Comparison of ENCODE assay signal across 8 cellular contexts in genomic region chr4:152106113-152106763, GRCh38.
A peak's percentile ranks its signal among the peaks of the same experiment; 100 is the strongest.
DNase-seq lines count a peak whose midpoint lies in the region; ATAC-seq and TF ChIP-seq lines count a peak whose summit lies in the region.

No MANE protein-coding gene starts in this region.

- no peak overlapping the region for H3K4me3 Mint-ChIP-seq in activated CD8-positive, alpha-beta T cell treated with anti-CD3 and anti-CD28 coated beads for 36 hours
- H3K4me3 Mint-ChIP-seq in activated CD8-positive, alpha-beta T cell treated with anti-CD3 and anti-CD28 coated beads, Interleukin-2, amount 10 ng/mL, durations not matched to agents 7 days and 5 days = no peak overlapping the region
- H3K4me3 Mint-ChIP-seq in glutamatergic neuron (ENCODE audit: unreplicated experiment) = no peak overlapping the region

- H3K9me3 Mint-ChIP-seq in activated CD8-positive, alpha-beta T cell treated with anti-CD3 and anti-CD28 coated beads for 36 hours = no peaks in the 10 kb centered on the region
- no peaks in the 10 kb centered on the region for H3K9me3 Mint-ChIP-seq in activated CD8-positive, alpha-beta T cell treated with anti-CD3 and anti-CD28 coated beads, Interleukin-2, amount 10 ng/mL, durations not matched to agents 7 days and 5 days (ENCODE audit: insufficient read depth)
- H3K9me3 Mint-ChIP-seq in glutamatergic neuron (ENCODE audit: unreplicated experiment) = peaks cover 2% of the 10 kb centered on the region

- no peaks in the 10 kb centered on the region for H3K9me3 ChIP-seq in parathyroid adenoma (ENCODE audit: control insufficient read depth, low read length)

- no peaks in the 10 kb centered on the region for H3K36me3 ChIP-seq in parathyroid adenoma (ENCODE audit: control insufficient read depth, insufficient read depth, low read length)

- no peaks in the 10 kb centered on the region for H3K79me2 ChIP-seq in parathyroid adenoma

- DNase-seq in activated CD8-positive, alpha-beta T cell treated with anti-CD3 and anti-CD28 coated beads for 36 hours = peak; percentile 46
- DNase-seq in activated CD8-positive, alpha-beta T cell treated with anti-CD3 and anti-CD28 coated beads, Interleukin-2, amount 10 ng/mL, durations not matched to agents 7 days and 5 days = no peak
- peak; percentile 67 for DNase-seq in UCSD-AML1 (lab: John Stamatoyannopoulos, UW; ENCODE audit: unreplicated experiment)
- peak; percentile 82 for DNase-seq in foreskin melanocyte
- DNase-seq in glutamatergic neuron = no peak

- H3K27me3 ChIP-seq in parathyroid adenoma (ENCODE audit: control insufficient read depth, insufficient read depth, low read length) = no peaks in the 10 kb centered on the region

- peaks cover 7% of the 10 kb centered on the region for H3K4me1 ChIP-seq in parathyroid adenoma

- POLR2A ChIA-PET in activated CD8-positive, alpha-beta T cell treated with anti-CD3 and anti-CD28 coated beads for 36 hours (lab: Charles Lee) = interaction anchor here (1.2 kb wide), 1 partner anchor 10 kb away, joined by 3 read pairs; no protein-coding TSS in a partner anchor
- POLR2A ChIA-PET in activated CD8-positive, alpha-beta T cell treated with anti-CD3 and anti-CD28 coated beads, Interleukin-2, amount 10 ng/mL, durations not matched to agents 7 days and 5 days (lab: Charles Lee) = no interaction called here

- H3K4me1 Mint-ChIP-seq in activated CD8-positive, alpha-beta T cell treated with anti-CD3 and anti-CD28 coated beads for 36 hours (ENCODE audit: low read depth) = peaks cover 82% of the 10 kb centered on the region
- peaks cover 75% of the 10 kb centered on the region for H3K4me1 Mint-ChIP-seq in activated CD8-positive, alpha-beta T cell treated with anti-CD3 and anti-CD28 coated beads, Interleukin-2, amount 10 ng/mL, durations not matched to agents 7 days and 5 days (ENCODE audit: low read depth)
- peaks cover 40% of the 10 kb centered on the region for H3K4me1 Mint-ChIP-seq in glutamatergic neuron (ENCODE audit: low read depth, unreplicated experiment)

- peak overlapping the region; percentile 15 for H3K27ac ChIP-seq in parathyroid adenoma

- peak overlapping the region; percentile 10 for H3K4me2 ChIP-seq in parathyroid adenoma (ENCODE audit: low read length)

- H3K4me3 ChIP-seq in parathyroid adenoma (ENCODE audit: low read depth, low read length) = no peak overlapping the region

- ATAC-seq in activated CD8-positive, alpha-beta T cell treated with anti-CD3 and anti-CD28 coated beads for 36 hours = no peak
- ATAC-seq in activated CD8-positive, alpha-beta T cell treated with anti-CD3 and anti-CD28 coated beads, Interleukin-2, amount 10 ng/mL, durations not matched to agents 7 days and 5 days = no peak
- ATAC-seq in GM21576 (IDR thresholded peaks at IDR 0.05; ENCODE audit: unreplicated experiment) (no peak), GM18517 (IDR thresholded peaks at IDR 0.05; ENCODE audit: unreplicated experiment) (no peak)

- intact Hi-C loops in activated CD8-positive, alpha-beta T cell treated with anti-CD3 and anti-CD28 coated beads for 36 hours (cut with micrococcal nuclease) = no loop called here

- H2AFZ ChIP-seq in parathyroid adenoma = peak overlapping the region; percentile 17

- H3K27ac Mint-ChIP-seq in activated CD8-positive, alpha-beta T cell treated with anti-CD3 and anti-CD28 coated beads for 36 hours = peak overlapping the region; percentile 54
- H3K27ac Mint-ChIP-seq in activated CD8-positive, alpha-beta T cell treated with anti-CD3 and anti-CD28 coated beads, Interleukin-2, amount 10 ng/mL, durations not matched to agents 7 days and 5 days = no peak overlapping the region
- no peak overlapping the region for H3K27ac Mint-ChIP-seq in glutamatergic neuron (ENCODE audit: unreplicated experiment)

- no peak for TF ChIP-seq CTCF in activated CD8-positive, alpha-beta T cell treated with anti-CD3 and anti-CD28 coated beads for 36 hours (IDR thresholded peaks at IDR 0.05)
- no peak for TF ChIP-seq CTCF in parathyroid adenoma (IDR thresholded peaks at IDR 0.05)
- TF ChIP-seq CTCF in glutamatergic neuron (IDR thresholded peaks at IDR 0.05; ENCODE audit: partially characterized antibody, unreplicated experiment) = no peak

- peaks cover 8% of the 10 kb centered on the region for H3K36me3 Mint-ChIP-seq in activated CD8-positive, alpha-beta T cell treated with anti-CD3 and anti-CD28 coated beads for 36 hours (ENCODE audit: low read depth)
- peaks cover 43% of the 10 kb centered on the region for H3K36me3 Mint-ChIP-seq in activated CD8-positive, alpha-beta T cell treated with anti-CD3 and anti-CD28 coated beads, Interleukin-2, amount 10 ng/mL, durations not matched to agents 7 days and 5 days (ENCODE audit: low read depth)
- no peaks in the 10 kb centered on the region for H3K36me3 Mint-ChIP-seq in glutamatergic neuron (ENCODE audit: unreplicated experiment)

- CTCF ChIA-PET in activated CD8-positive, alpha-beta T cell treated with anti-CD3 and anti-CD28 coated beads for 36 hours (lab: Charles Lee) = interaction anchor here (1.7 kb wide), 1 partner anchor 9 kb away, joined by 3 read pairs; no protein-coding TSS in a partner anchor
- CTCF ChIA-PET in activated CD8-positive, alpha-beta T cell treated with anti-CD3 and anti-CD28 coated beads, Interleukin-2, amount 10 ng/mL, durations not matched to agents 7 days and 5 days (lab: Charles Lee) = no interaction called here

- H3K27me3 Mint-ChIP-seq in activated CD8-positive, alpha-beta T cell treated with anti-CD3 and anti-CD28 coated beads for 36 hours = no peaks in the 10 kb centered on the region
- H3K27me3 Mint-ChIP-seq in activated CD8-positive, alpha-beta T cell treated with anti-CD3 and anti-CD28 coated beads, Interleukin-2, amount 10 ng/mL, durations not matched to agents 7 days and 5 days (ENCODE audit: low read depth) = no peaks in the 10 kb centered on the region
- peaks cover 5% of the 10 kb centered on the region for H3K27me3 Mint-ChIP-seq in glutamatergic neuron (ENCODE audit: unreplicated experiment)

- no peak overlapping the region for H3K9ac ChIP-seq in parathyroid adenoma

Comparison
In these comparisons a context has a peak if more than half of its experiments do, and no peak if none do; other contexts are left out.
1. DNase-seq: peak in activated CD8-positive, alpha-beta T cell treated with anti-CD3 and anti-CD28 coated beads for 36 hours (single experiment), UCSD-AML1 (single experiment) and foreskin melanocyte (single experiment); none in activated CD8-positive, alpha-beta T cell treated with anti-CD3 and anti-CD28 coated beads, Interleukin-2, amount 10 ng/mL, durations not matched to agents 7 days and 5 days (single experiment) and glutamatergic neuron (single experiment).